1 cellular context compared by ENCODE assay signal in genomic region chr6:155263373-155264063, GRCh38.
TF ChIP-seq lines count a peak whose summit lies in the region.

A gene with protein sequence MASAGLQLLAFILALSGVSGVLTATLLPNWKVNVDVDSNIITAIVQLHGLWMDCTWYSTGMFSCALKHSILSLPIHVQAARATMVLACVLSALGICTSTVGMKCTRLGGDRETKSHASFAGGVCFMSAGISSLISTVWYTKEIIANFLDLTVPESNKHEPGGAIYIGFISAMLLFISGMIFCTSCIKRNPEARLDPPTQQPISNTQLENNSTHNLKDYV (plus strand): TSS chr6:155264013. CDS start chr6:155275720, 11,707 bp downstream.

TF ChIP-seq in H1, 55 proteins besides CTCF, POLR2A, EP300 and RAD21:
- TF ChIP-seq SAP30 (IDR thresholded peaks at IDR 0.05; ENCODE audit: insufficient read depth, insufficient replicate concordance, low read length) (no peak), TBP (IDR thresholded peaks at IDR 0.05; ENCODE audit: low read depth, low read length) (no peak), ZNF274 (IDR thresholded peaks at IDR 0.05; ENCODE audit: borderline replicate concordance, extremely low read depth, low read length) (no peak), CHD1 (IDR thresholded peaks at IDR 0.05; ENCODE audit: low read depth, low read length) (no peak), SIN3A (conservative IDR thresholded peaks at IDR 0.05 in 1 of 2, IDR thresholded peaks at IDR 0.05 in 1 of 2; ENCODE audit: low read depth in 1 of 2, low read length in 2 of 2) (no peak), TCF12 (IDR thresholded peaks at IDR 0.05; ENCODE audit: low read depth, low read length) (no peak), HDAC6 (IDR thresholded peaks at IDR 0.05; ENCODE audit: low read depth, low read length) (no peak), MAFK (IDR thresholded peaks at IDR 0.05; ENCODE audit: low read depth, low read length) (no peak), KDM4A (IDR thresholded peaks at IDR 0.05; ENCODE audit: low read depth, low read length, severe bottlenecking) (no peak), HDAC2 (IDR thresholded peaks at IDR 0.05; ENCODE audit: borderline replicate concordance in 1 of 2, low read depth in 2 of 2, low read length in 2 of 2) (no peak), RNF2 (IDR thresholded peaks at IDR 0.05; ENCODE audit: borderline replicate concordance, low read depth, low read length, missing control alignments, poor library complexity, severe bottlenecking) (no peak)
- TF ChIP-seq, protein P1, sequence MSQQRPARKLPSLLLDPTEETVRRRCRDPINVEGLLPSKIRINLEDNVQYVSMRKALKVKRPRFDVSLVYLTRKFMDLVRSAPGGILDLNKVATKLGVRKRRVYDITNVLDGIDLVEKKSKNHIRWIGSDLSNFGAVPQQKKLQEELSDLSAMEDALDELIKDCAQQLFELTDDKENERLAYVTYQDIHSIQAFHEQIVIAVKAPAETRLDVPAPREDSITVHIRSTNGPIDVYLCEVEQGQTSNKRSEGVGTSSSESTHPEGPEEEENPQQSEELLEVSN (IDR thresholded peaks at IDR 0.05), result no peak
